In genomic region chr12:48156648-48157015, GRCh38 we compare ENCODE assay signal across 9 cellular contexts. TPM values are rescaled to one million over a fixed set of nuclear protein-coding genes. Genes with fewer than 3 reads are reported as not detected.
DNase-seq lines count a peak whose midpoint lies in the region; ATAC-seq and TF ChIP-seq lines count a peak whose summit lies in the region.
"Had no signal": no experiment of that assay in that cellular context is flagged by ENCODE, and none has a peak within 500 bp of the region (broad histone marks: within the 10 kb centered on the region; RNA-seq: fewer than 3 reads in every experiment).

No MANE protein-coding gene starts in this region.

- no peaks in the 10 kb centered on the region for H3K9me3 Mint-ChIP-seq in activated CD4-positive, alpha-beta T cell treated with anti-CD3 and anti-CD28 coated beads for 36 hours (ENCODE audit: low read depth)
- no peaks in the 10 kb centered on the region for H3K9me3 Mint-ChIP-seq in activated naive CD8-positive, alpha-beta T cell treated with anti-CD3 and anti-CD28 coated beads, Interleukin-2, amount 50 U/mL, for 24 hours

- CTCF ChIA-PET in activated CD4-positive, alpha-beta T cell treated with anti-CD3 and anti-CD28 coated beads for 36 hours (lab: Charles Lee), result interaction anchor here (1.4 to 2.6 kb wide), 4 partner anchors 8 to 50 kb away, joined by 4 to 12 read pairs (median 6); partner anchors contain the start of genes PFKM and SENP1

- H3K27ac ChIP-seq in suprapubic skin, result peak overlapping the region; percentile 85

- peaks cover 14% of the 10 kb centered on the region for H3K4me1 ChIP-seq in suprapubic skin

- no peaks in the 10 kb centered on the region for H3K9me3 ChIP-seq in suprapubic skin

- H3K27ac Mint-ChIP-seq in activated CD4-positive, alpha-beta T cell treated with anti-CD3 and anti-CD28 coated beads for 36 hours, result peak overlapping the region; percentile 91
- peak overlapping the region; percentile 95 for H3K27ac Mint-ChIP-seq in activated naive CD8-positive, alpha-beta T cell treated with anti-CD3 and anti-CD28 coated beads, Interleukin-2, amount 50 U/mL, for 24 hours

- 23% methylated on average over 8 of the region's 8 CpGs for WGBS in suprapubic skin

- no peaks in the 10 kb centered on the region for H3K27me3 ChIP-seq in kidney epithelial cell (ENCODE audit: control insufficient read depth, insufficient read depth, low read length)
- no peaks in the 10 kb centered on the region for H3K27me3 ChIP-seq in suprapubic skin

- DNase-seq in activated CD4-positive, alpha-beta T cell treated with anti-CD3 and anti-CD28 coated beads for 36 hours, result no peak
- DNase-seq in activated CD4-positive, alpha-beta T cell treated with anti-CD3 and anti-CD28 coated beads, Interleukin-2, amount 50 U/mL, for 1 hour, result no peak
- no peak for DNase-seq in activated naive CD8-positive, alpha-beta T cell treated with anti-CD3 and anti-CD28 coated beads, Interleukin-2, amount 50 U/mL, for 24 hours
- DNase-seq in kidney epithelial cell (ENCODE audit: low read depth), result no peak
- no peak for DNase-seq in suprapubic skin (ENCODE audit: low spot score in 2 of 2)
- no peak for DNase-seq in cerebellar nuclear complex (lab: John Stamatoyannopoulos, UW)
- no peak for DNase-seq in head of caudate nucleus

- H3K27me3 Mint-ChIP-seq in activated CD4-positive, alpha-beta T cell treated with anti-CD3 and anti-CD28 coated beads for 36 hours, result no peaks in the 10 kb centered on the region
- peaks cover 4% of the 10 kb centered on the region for H3K27me3 Mint-ChIP-seq in activated naive CD8-positive, alpha-beta T cell treated with anti-CD3 and anti-CD28 coated beads, Interleukin-2, amount 50 U/mL, for 24 hours

- H3K36me3 ChIP-seq in kidney epithelial cell (ENCODE audit: control insufficient read depth, insufficient read depth, low read length) (no peaks in the 10 kb centered on the region), suprapubic skin (peaks cover 28% of the 10 kb centered on the region)

- peak overlapping the region; percentile 88 for H3K4me3 Mint-ChIP-seq in activated CD4-positive, alpha-beta T cell treated with anti-CD3 and anti-CD28 coated beads for 36 hours
- H3K4me3 Mint-ChIP-seq in activated naive CD8-positive, alpha-beta T cell treated with anti-CD3 and anti-CD28 coated beads, Interleukin-2, amount 50 U/mL, for 24 hours, result peak overlapping the region; percentile 97

- H3K4me1 Mint-ChIP-seq in activated CD4-positive, alpha-beta T cell treated with anti-CD3 and anti-CD28 coated beads for 36 hours, result peaks cover 46% of the 10 kb centered on the region
- H3K4me1 Mint-ChIP-seq in activated naive CD8-positive, alpha-beta T cell treated with anti-CD3 and anti-CD28 coated beads, Interleukin-2, amount 50 U/mL, for 24 hours, result peaks cover 37% of the 10 kb centered on the region

- TF ChIP-seq EP300 in suprapubic skin (IDR thresholded peaks at IDR 0.05), result no peak

- peak overlapping the region; percentile 97 for H3K4me3 ChIP-seq in kidney epithelial cell (ENCODE audit: low read depth, low read length)
- peak overlapping the region; percentile 94 for H3K4me3 ChIP-seq in suprapubic skin

- TF ChIP-seq POLR2A in suprapubic skin (IDR thresholded peaks at IDR 0.05), result no peak

- no peak for TF ChIP-seq CTCF in kidney epithelial cell (IDR thresholded peaks at IDR 0.05; ENCODE audit: insufficient read depth, low read length, poor library complexity, severe bottlenecking)
- TF ChIP-seq CTCF in suprapubic skin (IDR thresholded peaks at IDR 0.05), result no peak

- POLR2A ChIA-PET in activated CD4-positive, alpha-beta T cell treated with anti-CD3 and anti-CD28 coated beads for 36 hours (lab: Charles Lee), result interaction anchor here (0.6 to 1.8 kb wide), 3 partner anchors 37 to 271 kb away, joined by 5 to 8 read pairs (median 8); partner anchors contain the start of genes PFKM and SENP1

- ATAC-seq in activated CD4-positive, alpha-beta T cell treated with anti-CD3 and anti-CD28 coated beads for 36 hours, result no peak
- ATAC-seq in activated naive CD8-positive, alpha-beta T cell treated with anti-CD3 and anti-CD28 coated beads, Interleukin-2, amount 50 U/mL, for 24 hours, result no peak
- ATAC-seq in activated CD4-positive, CD25-positive, alpha-beta regulatory T cell treated with anti-CD3 and anti-CD28 coated beads, Interleukin-2, amount 50 U/mL, for 24 hours, result no peak

- intact Hi-C loops in activated CD4-positive, alpha-beta T cell treated with anti-CD3 and anti-CD28 coated beads for 36 hours (cut with DNase I, micrococcal nuclease), result loop anchor here (1.0 to 5.0 kb wide), 14 partner anchors 27 to 801 kb away; partner anchors contain the start of genes CCDC184 (in 2 of the 2), SENP1 (in 2 of the 2), TMEM106C (in 2 of the 2) and VDR (in 2 of the 2)
- intact Hi-C loops in head of caudate nucleus (cut with DNase I), result loop anchor here (2.0 kb wide), 1 partner anchor 50 kb away; the partner anchor contains the start of gene SENP1

- peaks cover 9% of the 10 kb centered on the region for H3K36me3 Mint-ChIP-seq in activated CD4-positive, alpha-beta T cell treated with anti-CD3 and anti-CD28 coated beads for 36 hours (ENCODE audit: low read depth)
- peaks cover 2% of the 10 kb centered on the region for H3K36me3 Mint-ChIP-seq in activated naive CD8-positive, alpha-beta T cell treated with anti-CD3 and anti-CD28 coated beads, Interleukin-2, amount 50 U/mL, for 24 hours (ENCODE audit: low read depth)

RNA-seq across cellular contexts. Expression of gene ASB8, which starts 0.7 kb away (rescaled TPM):
- 10 to 100 TPM; 28.8 to 33.0 TPM for total RNA-seq in activated CD4-positive, alpha-beta T cell treated with anti-CD3 and anti-CD28 coated beads for 36 hours
- 20.2 and 49.0 TPM in 2 replicates for total RNA-seq in kidney epithelial cell
- 10 to 100 TPM; 19.8 to 49.4 (median 23.6) TPM for total RNA-seq in suprapubic skin

RNA-seq across cellular contexts. Expression of gene CCDC184, which starts 26.8 kb away (rescaled TPM):
- under 1 TPM; 0.25 to 0.37 TPM for total RNA-seq in activated CD4-positive, alpha-beta T cell treated with anti-CD3 and anti-CD28 coated beads for 36 hours
- 0.21 and 0.82 TPM in 2 replicates for total RNA-seq in kidney epithelial cell
- under 1 TPM; 0.19 to 0.83 (median 0.60) TPM for total RNA-seq in suprapubic skin

RNA-seq across cellular contexts. Expression of gene PFKM, which starts 37.5 kb away (rescaled TPM):
- 10 to 100 TPM; 53.2 to 79.6 TPM for total RNA-seq in activated CD4-positive, alpha-beta T cell treated with anti-CD3 and anti-CD28 coated beads for 36 hours
- total RNA-seq in kidney epithelial cell (29.8 and 33.9 TPM in 2 replicates), suprapubic skin (10 to 100 TPM; 20.4 to 31.2 (median 27.7) TPM)

RNA-seq across cellular contexts. Expression of gene OR10AD1, which starts 46.5 kb away (rescaled TPM):
- total RNA-seq in activated CD4-positive, alpha-beta T cell treated with anti-CD3 and anti-CD28 coated beads for 36 hours, result not detected
- not detected in 2 replicates for total RNA-seq in kidney epithelial cell
- not detected for total RNA-seq in suprapubic skin
- total RNA-seq: Daoy had no signal

RNA-seq across cellular contexts. Expression of gene SENP1, which starts 50.8 kb away (rescaled TPM):
- total RNA-seq in activated CD4-positive, alpha-beta T cell treated with anti-CD3 and anti-CD28 coated beads for 36 hours, result 10 to 100 TPM; 44.4 to 61.8 TPM
- 13.2 and 20.9 TPM in 2 replicates for total RNA-seq in kidney epithelial cell
- 10 to 100 TPM; 13.5 to 25.5 (median 20.0) TPM for total RNA-seq in suprapubic skin
